ENCODE assay signal across 26 cellular contexts in genomic region chr12:123847876-123848275, GRCh38.
DNase-seq lines count a peak whose midpoint lies in the region; ATAC-seq, FAIRE-seq and TF ChIP-seq lines count a peak whose summit lies in the region.
"Had no signal": no experiment of that assay in that cellular context is flagged by ENCODE, and none has a peak within 500 bp of the region (broad histone marks: within the 10 kb centered on the region; RNA-seq: fewer than 3 reads in every experiment).

No MANE protein-coding gene starts in this region.

- intact Hi-C loops in K562 (cut with micrococcal nuclease) (no loop called here), Calu3 (cut with micrococcal nuclease; ENCODE audit: unreplicated experiment) (no loop called here)

- POLR2A ChIA-PET in K562 (lab: Yijun Ruan, JAX): no interaction called here

- DNase-seq in K562 (ENCODE audit: extremely low read depth in 1 of 4, low spot score in 3 of 4) (no peak), endodermal cell (peak; percentile 39), mesenteric fat pad (ENCODE audit: low spot score) (peak; percentile 67), neural progenitor cell (ENCODE audit: low spot score) (no peak), iPS-NIHi11 (ENCODE audit: low spot score) (no peak), Calu3 (no peak), globus pallidus (ENCODE audit: low spot score) (no peak)
- DNase-seq in activated naive CD4-positive, alpha-beta T cell treated with anti-CD3 and anti-CD28 coated beads, Interleukin-2, amount 50 U/mL, for 72 hours (ENCODE audit: low spot score in 2 of 2): no peak
- DNase-seq: BE2C; C1 segment of cervical spinal cord; Caco-2; CD4-positive, alpha-beta memory T cell; CD4-positive, CD25-positive, alpha-beta regulatory T cell; DMS 273 treated with DMSO at 0.1 percent for 48 hours; DMS153; DMS53; DMS79; DND-41; EL; GF-D8 had no signal

- 0 out of 2 replicates have a peak overlapping the region, but pooled peaks have one; percentile 12 for H3K4me2 ChIP-seq in K562 (ENCODE audit: insufficient read depth, low read length)
- no peak overlapping the region for H3K4me2 ChIP-seq in neural progenitor cell
- H3K4me2 ChIP-seq: A549, BLaER1 had no signal

- H3K4me3 Mint-ChIP-seq in endodermal cell (no peak overlapping the region), neural progenitor cell (peak overlapping the region; percentile 8), Calu3 (ENCODE audit: low read depth, unreplicated experiment) (no peak overlapping the region)
- H3K4me3 Mint-ChIP-seq: CD14-positive monocyte; CD4-positive, alpha-beta memory T cell; CD4-positive, CD25-positive, alpha-beta regulatory T cell had no signal

- no peak for TF ChIP-seq RAD21 in K562 (CRISPR knock-in tag; conservative IDR thresholded peaks at IDR 0.05 in 1 of 2, IDR thresholded peaks at IDR 0.05 in 1 of 2)

- no peaks in the 10 kb centered on the region for H3F3A ChIP-seq in neural progenitor cell (ENCODE audit: low read depth)

- H3K36me3 ChIP-seq in K562 (ENCODE audit: control insufficient read depth, insufficient read depth, low read length): no peaks in the 10 kb centered on the region
- H3K36me3 ChIP-seq in endodermal cell (ENCODE audit: control insufficient read depth, insufficient read depth, low read length): no peaks in the 10 kb centered on the region
- no peaks in the 10 kb centered on the region for H3K36me3 ChIP-seq in neural progenitor cell
- H3K36me3 ChIP-seq: BE2C, BLaER1 had no signal

- no peak overlapping the region for H2AFZ ChIP-seq in K562 (ENCODE audit: low read depth, low read length)
- no peak overlapping the region for H2AFZ ChIP-seq in neural progenitor cell (replicated peaks)

- H3K9me3 ChIP-seq in K562 (replicated peaks; ENCODE audit: control insufficient read depth, insufficient read depth, low read depth, low read length) (no peaks in the 10 kb centered on the region), endodermal cell (ENCODE audit: control insufficient read depth, low read length) (no peaks in the 10 kb centered on the region), neural progenitor cell (ENCODE audit: low read depth) (no peaks in the 10 kb centered on the region)
- H3K9me3 ChIP-seq: A549, BE2C, BLaER1, Caco-2 had no signal

- H3K27ac Mint-ChIP-seq in endodermal cell (no peak overlapping the region), neural progenitor cell (no peak overlapping the region), Calu3 (ENCODE audit: unreplicated experiment) (no peak overlapping the region)
- H3K27ac Mint-ChIP-seq in activated naive CD4-positive, alpha-beta T cell treated with anti-CD3 and anti-CD28 coated beads, Interleukin-2, amount 50 U/mL, for 72 hours: no peak overlapping the region
- H3K27ac Mint-ChIP-seq: CD14-positive monocyte; CD4-positive, alpha-beta memory T cell; CD4-positive, CD25-positive, alpha-beta regulatory T cell had no signal

- TF ChIP-seq EP300 in K562 (IDR thresholded peaks at IDR 0.05; ENCODE audit: low read length): no peak

- H3K36me3 Mint-ChIP-seq in endodermal cell (ENCODE audit: low read depth) (no peaks in the 10 kb centered on the region), neural progenitor cell (no peaks in the 10 kb centered on the region), Calu3 (ENCODE audit: insufficient read depth, unreplicated experiment) (no peaks in the 10 kb centered on the region)
- no peaks in the 10 kb centered on the region for H3K36me3 Mint-ChIP-seq in activated naive CD4-positive, alpha-beta T cell treated with anti-CD3 and anti-CD28 coated beads, Interleukin-2, amount 50 U/mL, for 72 hours
- H3K36me3 Mint-ChIP-seq: CD14-positive monocyte; CD4-positive, alpha-beta memory T cell; CD4-positive, CD25-positive, alpha-beta regulatory T cell had no signal

- FAIRE-seq in K562 (lab: Jason Lieb, UNC): no peak
- FAIRE-seq: A549, GM12891, GM19239 had no signal

- H3K79me2 ChIP-seq in K562 (ENCODE audit: control insufficient read depth, insufficient read depth, low read length): no peaks in the 10 kb centered on the region
- H3K79me2 ChIP-seq in neural progenitor cell (ENCODE audit: low read depth): no peaks in the 10 kb centered on the region

- H3K4me3 ChIP-seq in K562 (no peak overlapping the region), endodermal cell (ENCODE audit: low read length) (no peak overlapping the region), neural progenitor cell (no peak overlapping the region)
- H3K4me3 ChIP-seq: A549, BLaER1 had no signal

- H3K4me1 ChIP-seq in K562 (replicated peaks in 1 of 2; ENCODE audit: control insufficient read depth in 2 of 2, insufficient read depth in 2 of 2, low read length in 2 of 2) (peaks cover 2 to 4% of the 10 kb centered on the region in 2 experiments; a peak in 3 of 5 replicates), endodermal cell (ENCODE audit: control insufficient read depth, insufficient read depth, low read length) (no peaks in the 10 kb centered on the region), neural progenitor cell (no peaks in the 10 kb centered on the region)
- H3K4me1 ChIP-seq: A549, BE2C, BLaER1, Caco-2 had no signal

- peaks cover 24 to 54% of the 10 kb centered on the region in 2 experiments; a peak in 4 of 5 replicates for H3K27me3 ChIP-seq in K562 (ENCODE audit: control insufficient read depth in 2 of 2, insufficient read depth in 2 of 2, low read length in 2 of 2)
- no peaks in the 10 kb centered on the region for H3K27me3 ChIP-seq in endodermal cell (ENCODE audit: control insufficient read depth, insufficient read depth, low read length, poor library complexity, severe bottlenecking)
- H3K27me3 ChIP-seq in neural progenitor cell: peaks cover 16% of the 10 kb centered on the region
- H3K27me3 ChIP-seq: BE2C, BLaER1 had no signal

- H3K27ac ChIP-seq in K562 (ENCODE audit: extremely low read depth, low read depth, low read length): no peak overlapping the region
- no peak overlapping the region for H3K27ac ChIP-seq in endodermal cell (ENCODE audit: low read depth, low read length)
- no peak overlapping the region for H3K27ac ChIP-seq in neural progenitor cell
- H3K27ac ChIP-seq: 22Rv1, A549, BLaER1 had no signal

- H4K20me1 ChIP-seq in K562 (replicated peaks; ENCODE audit: control insufficient read depth, insufficient read depth, low read length): no peaks in the 10 kb centered on the region
- H4K20me1 ChIP-seq in neural progenitor cell (ENCODE audit: low read depth): no peaks in the 10 kb centered on the region
- H4K20me1 ChIP-seq: BLaER1 had no signal

- H3K9me3 Mint-ChIP-seq in endodermal cell (no peaks in the 10 kb centered on the region), neural progenitor cell (peaks cover 2% of the 10 kb centered on the region), Calu3 (ENCODE audit: low read depth, unreplicated experiment) (no peaks in the 10 kb centered on the region)
- H3K9me3 Mint-ChIP-seq in activated naive CD4-positive, alpha-beta T cell treated with anti-CD3 and anti-CD28 coated beads, Interleukin-2, amount 50 U/mL, for 72 hours: no peaks in the 10 kb centered on the region
- H3K9me3 Mint-ChIP-seq: CD14-positive monocyte; CD4-positive, alpha-beta memory T cell had no signal

- peaks cover 8% of the 10 kb centered on the region for H3K27me3 Mint-ChIP-seq in endodermal cell (ENCODE audit: insufficient read depth)
- peaks cover 3% of the 10 kb centered on the region for H3K27me3 Mint-ChIP-seq in neural progenitor cell (ENCODE audit: insufficient read depth, low read depth)
- H3K27me3 Mint-ChIP-seq in Calu3 (ENCODE audit: unreplicated experiment): peaks cover 73% of the 10 kb centered on the region

- in situ Hi-C loops in K562 (cut with MboI): no loop called here

- WGBS in K562 (ENCODE audit: insufficient coverage, low coverage, missing lambda C conversion rate): 22% methylated on average over 8 of the region's 8 CpGs
- 93 to 98% methylated on average over 7 to 8 of the region's 8 CpGs for WGBS in endodermal cell (ENCODE audit: insufficient coverage in 1 of 2, insufficient read length in 1 of 2), 2 experiments

- no peak for TF ChIP-seq POLR2A in K562 (conservative IDR thresholded peaks at IDR 0.05)

- no peaks in the 10 kb centered on the region for H3K4me1 Mint-ChIP-seq in endodermal cell
- no peaks in the 10 kb centered on the region for H3K4me1 Mint-ChIP-seq in neural progenitor cell
- no peaks in the 10 kb centered on the region for H3K4me1 Mint-ChIP-seq in Calu3 (ENCODE audit: low read depth, unreplicated experiment)
- H3K4me1 Mint-ChIP-seq: CD14-positive monocyte; CD4-positive, alpha-beta memory T cell; CD4-positive, CD25-positive, alpha-beta regulatory T cell had no signal

- no peak for ATAC-seq in K562
- no peak for ATAC-seq in activated naive CD4-positive, alpha-beta T cell treated with anti-CD3 and anti-CD28 coated beads, Interleukin-2, amount 50 U/mL, for 72 hours
- ATAC-seq: A549 had no signal

- CTCF ChIA-PET in K562 (lab: Yijun Ruan, JAX; ENCODE audit: low intra/inter-chr PET ratio) (no interaction called here), Calu3 (lab: Charles Lee) (interaction anchor here (0.9 kb wide), 1 partner anchor 42 kb away, joined by 7 read pairs; no protein-coding TSS in a partner anchor)

- H3K9ac ChIP-seq in K562 (ENCODE audit: insufficient read depth in 1 of 2, low read depth in 2 of 2, low read length in 2 of 2): no peak overlapping the region
- H3K9ac ChIP-seq in endodermal cell (ENCODE audit: extremely low read depth, low read length, poor library complexity, severe bottlenecking): no peak overlapping the region
- no peak overlapping the region for H3K9ac ChIP-seq in neural progenitor cell
- H3K9ac ChIP-seq: BLaER1 had no signal

- no peaks in the 10 kb centered on the region for H3K9me1 ChIP-seq in K562 (ENCODE audit: control insufficient read depth, insufficient read depth, low read length)

- BruUV-seq in K562 (replicated peaks; lab: Mats Ljungman, UMichigan) (no TSS peak), Calu3 (replicated peaks; lab: Mats Ljungman, UMichigan) (no TSS peak)

- TF ChIP-seq CTCF in K562 (IDR thresholded peaks at IDR 0.05 in 2 of 3, conservative IDR thresholded peaks at IDR 0.05 in 1 of 3; ENCODE audit: insufficient read depth in 2 of 3, low read depth in 1 of 3, low read length in 3 of 3): no peak
- no peak for TF ChIP-seq CTCF in endodermal cell (conservative IDR thresholded peaks at IDR 0.05)
- TF ChIP-seq CTCF in neural progenitor cell (IDR thresholded peaks at IDR 0.05): no peak
- TF ChIP-seq CTCF in Calu3 (IDR thresholded peaks at IDR 0.05; ENCODE audit: unreplicated experiment): no peak

TF ChIP-seq in K562, 482 proteins besides CTCF, POLR2A, EP300 and RAD21 (continues in another document):
- TF ChIP-seq ZNF239 (CRISPR knock-in tag; IDR thresholded peaks at IDR 0.05) (no peak), RAD51 (IDR thresholded peaks at IDR 0.05; ENCODE audit: borderline replicate concordance, low read depth) (no peak), GABPA (tag; conservative IDR thresholded peaks at IDR 0.05; ENCODE audit: low read depth) (no peak)

Comparison
In these comparisons a context has a peak if more than half of its experiments do, and no peak if none do; other contexts are left out.
1. DNase-seq: peak in endodermal cell (single experiment) and mesenteric fat pad (single experiment); none in K562 (0 of 4), neural progenitor cell (single experiment), activated naive CD4-positive, alpha-beta T cell treated with anti-CD3 and anti-CD28 coated beads, Interleukin-2, amount 50 U/mL, for 72 hours (0 of 2), iPS-NIHi11 (single experiment), Calu3 (single experiment) and globus pallidus (single experiment).